ENCODE assay signal across 12 cellular contexts in the genomic region with DNA sequence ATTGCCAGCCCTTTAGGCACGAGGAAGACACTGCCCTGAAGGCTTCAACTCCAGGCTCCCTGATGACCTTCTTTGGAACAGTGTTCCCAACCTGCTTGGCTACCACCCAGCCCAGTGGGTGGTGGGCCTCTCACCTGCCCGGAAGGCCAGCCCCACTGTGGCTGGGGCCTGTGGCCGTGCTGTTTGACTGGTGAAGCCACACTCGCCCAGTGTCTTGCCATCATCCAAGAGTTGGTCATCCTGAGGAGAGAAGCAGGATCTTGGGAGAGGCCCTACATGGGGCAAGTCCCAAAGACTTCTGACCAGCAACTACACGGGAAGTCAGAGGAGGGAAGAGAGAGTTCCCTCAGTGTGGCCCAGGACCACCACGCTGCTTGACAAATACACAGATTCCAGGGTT. TPM values are rescaled to one million over a fixed set of nuclear protein-coding genes. Genes with fewer than 3 reads are reported as not detected.
DNase-seq lines count a peak whose midpoint lies in the region; ATAC-seq and TF ChIP-seq lines count a peak whose summit lies in the region.
"Had no signal": no experiment of that assay in that cellular context is flagged by ENCODE, and none has a peak within 500 bp of the region (broad histone marks: within the 10 kb centered on the region; RNA-seq: fewer than 3 reads in every experiment).

No MANE protein-coding gene starts in this region.

- TF ChIP-seq CTCF in BE2C (IDR thresholded peaks at IDR 0.05; ENCODE audit: low read depth, low read length) (no peak), H9 (conservative IDR thresholded peaks at IDR 0.05) (no peak), GM20000 (IDR thresholded peaks at IDR 0.05; ENCODE audit: extremely low read depth, missing control alignments) (no peak), body of pancreas (IDR thresholded peaks at IDR 0.05) (no peak)

- H3K4me3 Mint-ChIP-seq in H9 (peak overlapping the region; percentile 96 to 99), naive B cell (peak overlapping the region; percentile 9 to 95 (median 91))
- H3K4me3 Mint-ChIP-seq in activated naive CD8-positive, alpha-beta T cell treated with anti-CD3 and anti-CD28 coated beads, Interleukin-2, amount 50 U/mL, for 24 hours = peak overlapping the region; percentile 96

- H2BK12ac ChIP-seq in H9 (ENCODE audit: insufficient read length, low read depth, low read length) = no peak overlapping the region

- H3K4ac ChIP-seq in H9 (ENCODE audit: low read depth, low read length) = no peak overlapping the region

- peaks cover 23 to 36% of the 10 kb centered on the region in 2 experiments for H3K4me1 Mint-ChIP-seq in H9
- peaks cover 28% of the 10 kb centered on the region for H3K4me1 Mint-ChIP-seq in activated naive CD8-positive, alpha-beta T cell treated with anti-CD3 and anti-CD28 coated beads, Interleukin-2, amount 50 U/mL, for 24 hours
- peaks cover 26 to 49% (median 28%) of the 10 kb centered on the region in 3 donors for H3K4me1 Mint-ChIP-seq in naive B cell

- H3K9ac ChIP-seq in H9 (ENCODE audit: extremely low read depth, insufficient read length, low read length) = no peak overlapping the region

- H3T11ph ChIP-seq in H9 (ENCODE audit: low read length) = no peak overlapping the region

- H3K27me3 Mint-ChIP-seq in H9 (ENCODE audit: low read depth) = peaks cover 4% of the 10 kb centered on the region
- no peaks in the 10 kb centered on the region for H3K27me3 Mint-ChIP-seq in activated naive CD8-positive, alpha-beta T cell treated with anti-CD3 and anti-CD28 coated beads, Interleukin-2, amount 50 U/mL, for 24 hours
- H3K27me3 Mint-ChIP-seq in naive B cell = no peaks in the 10 kb centered on the region

- peak overlapping the region; percentile 90; the same call in 1 of the 2 replicates for H3K4me3 ChIP-seq in BE2C (ENCODE audit: low read depth, low read length)
- H3K4me3 ChIP-seq in body of pancreas = no peak overlapping the region

- H2BK120ac ChIP-seq in H9 (ENCODE audit: low read depth, low read length, poor library complexity, severe bottlenecking) = no peak overlapping the region

- H3K9me3 ChIP-seq in BE2C = no peaks in the 10 kb centered on the region
- H3K9me3 ChIP-seq in H9 (ENCODE audit: control insufficient read depth, low read depth, low read length) = no peaks in the 10 kb centered on the region
- H3K9me3 ChIP-seq in body of pancreas = no peaks in the 10 kb centered on the region
- H3K9me3 ChIP-seq: left lung had no signal

- H3K23me2 ChIP-seq in H9 (ENCODE audit: insufficient read length, low read depth, low read length, poor library complexity, severe bottlenecking) = peaks cover 14% of the 10 kb centered on the region

- H3K23ac ChIP-seq in H9 (ENCODE audit: insufficient read length, low read depth, low read length) = no peak overlapping the region

- H3K9me3 Mint-ChIP-seq in H9 (peaks cover 0 to 3% of the 10 kb centered on the region in 2 experiments; a peak in 3 of 5 replicates), naive B cell (no peaks in the 10 kb centered on the region)
- no peaks in the 10 kb centered on the region for H3K9me3 Mint-ChIP-seq in activated naive CD8-positive, alpha-beta T cell treated with anti-CD3 and anti-CD28 coated beads, Interleukin-2, amount 50 U/mL, for 24 hours

- H3K56ac ChIP-seq in H9 (ENCODE audit: insufficient read length, low read depth, low read length) = no peak overlapping the region

- H4K20me1 ChIP-seq in H9 (ENCODE audit: control insufficient read depth, insufficient read depth, insufficient read length) = no peaks in the 10 kb centered on the region

- ATAC-seq in activated naive CD8-positive, alpha-beta T cell treated with anti-CD3 and anti-CD28 coated beads, Interleukin-2, amount 50 U/mL, for 24 hours = no peak
- ATAC-seq in naive B cell (ENCODE audit: low read depth in 2 of 2) = no peak
- ATAC-seq in HG03108 (IDR thresholded peaks at IDR 0.05; ENCODE audit: unreplicated experiment) = no peak
- ATAC-seq in body of pancreas = no peak
- ATAC-seq: left lung had no signal

- H3K27me3 ChIP-seq in BE2C = no peaks in the 10 kb centered on the region
- no peaks in the 10 kb centered on the region for H3K27me3 ChIP-seq in H9 (ENCODE audit: insufficient read depth, low read length)
- no peaks in the 10 kb centered on the region for H3K27me3 ChIP-seq in body of pancreas
- H3K27me3 ChIP-seq: left lung had no signal

- no peak overlapping the region for H2AK5ac ChIP-seq in H9 (ENCODE audit: insufficient read length, low read length)

- H2BK15ac ChIP-seq in H9 (ENCODE audit: low read depth, low read length) = no peak overlapping the region

- no peak overlapping the region for H2BK5ac ChIP-seq in H9 (ENCODE audit: insufficient read length, low read length)

- H4K5ac ChIP-seq in H9 (ENCODE audit: insufficient read length, low read depth, low read length) = no peak overlapping the region

- intact Hi-C loops in body of pancreas (cut with DNase I) = no loop called here

- H3K27ac ChIP-seq in H9 (ENCODE audit: insufficient read length, low read depth, low read length) (no peak overlapping the region), body of pancreas (no peak overlapping the region)

- H3K14ac ChIP-seq in H9 (ENCODE audit: insufficient read depth, low read length) = no peak overlapping the region

- peaks cover 6% of the 10 kb centered on the region for H3K79me1 ChIP-seq in H9 (ENCODE audit: insufficient read depth, low read depth, low read length, poor library complexity, severe bottlenecking)

- no CpG with 5 or more reads among the region's 6 CpGs for WGBS in H9 (ENCODE audit: extremely low coverage, insufficient read length, low lambda C conversion rate)
- WGBS in body of pancreas, 2 donors = 77 to 81% methylated on average over 4 to 6 of the region's 6 CpGs

- no peak overlapping the region for H2AFZ ChIP-seq in H9 (ENCODE audit: low read length)

- H3K4me2 ChIP-seq in H9 (ENCODE audit: insufficient read depth, insufficient read length, low read length) = no peak overlapping the region

- peaks cover 9% of the 10 kb centered on the region; the same call in 1 of the 2 replicates for H3K79me2 ChIP-seq in H9 (ENCODE audit: insufficient read depth, low read length)

- DNase-seq in BE2C (no peak), H9 (no peak), naive B cell (no peak), midbrain (lab: John Stamatoyannopoulos, UW) (no peak), GM20000 (ENCODE audit: low spot score) (no peak), body of pancreas (no peak)
- DNase-seq in activated naive CD8-positive, alpha-beta T cell treated with anti-CD3 and anti-CD28 coated beads, Interleukin-2, amount 50 U/mL, for 24 hours = no peak
- DNase-seq: activated gamma-delta T cell, left lung had no signal

- H3K36me3 ChIP-seq in BE2C (peaks cover 47% of the 10 kb centered on the region), body of pancreas (replicated peaks in 1 of 2; ENCODE audit: insufficient read depth in 1 of 2, low read depth in 2 of 2) (peaks cover 7 to 14% of the 10 kb centered on the region in 2 donors)

- no peak overlapping the region for H2BK20ac ChIP-seq in H9 (ENCODE audit: low read depth, low read length, poor library complexity, severe bottlenecking)

- no peak overlapping the region for H4K8ac ChIP-seq in H9 (replicated peaks; ENCODE audit: insufficient read length, low read depth, low read length)

- H4K91ac ChIP-seq in H9 (ENCODE audit: insufficient read length, low read depth, low read length) = no peak overlapping the region

- 0 out of 7 replicates have a peak overlapping the region, but pooled peaks of 1 of the 3 experiments have one; percentile 49 for H3K27ac Mint-ChIP-seq in H9
- peak overlapping the region; percentile 47 for H3K27ac Mint-ChIP-seq in activated naive CD8-positive, alpha-beta T cell treated with anti-CD3 and anti-CD28 coated beads, Interleukin-2, amount 50 U/mL, for 24 hours
- peak overlapping the region in 1 of 6 donors; percentile 59 for H3K27ac Mint-ChIP-seq in naive B cell

- no peak for TF ChIP-seq POLR2A in body of pancreas (IDR thresholded peaks at IDR 0.05)

- H3K4me1 ChIP-seq in BE2C (no peaks in the 10 kb centered on the region), H9 (ENCODE audit: insufficient read depth, low read length) (no peaks in the 10 kb centered on the region), body of pancreas (peaks cover 27% of the 10 kb centered on the region)

- H3K18ac ChIP-seq in H9 (ENCODE audit: insufficient read length, low read depth, low read length) = no peak overlapping the region

- peaks cover 22 to 64% (median 53%) of the 10 kb centered on the region in 3 experiments for H3K36me3 Mint-ChIP-seq in H9 (ENCODE audit: insufficient read depth in 1 of 3, low read depth in 3 of 3)
- H3K36me3 Mint-ChIP-seq in activated naive CD8-positive, alpha-beta T cell treated with anti-CD3 and anti-CD28 coated beads, Interleukin-2, amount 50 U/mL, for 24 hours (ENCODE audit: low read depth) = peaks cover 30% of the 10 kb centered on the region
- H3K36me3 Mint-ChIP-seq in naive B cell = peaks cover 0 to 13% of the 10 kb centered on the region in 2 donors

RNA-seq across cellular contexts. Expression of a gene that starts 1.8 kb away (rescaled TPM):
- polyA plus RNA-seq in BE2C (2012; ENCODE audit: insufficient read depth, insufficient read length, low read depth) = 2,443 TPM
- total RNA-seq in H9 (2021) (319 and 331 TPM in 2 replicates), body of pancreas (100 to 1,000 TPM in 1 of 2 donors, 10 to 100 TPM in 1; 77.5 to 186 TPM)
- 100 to 1,000 TPM; 159 to 241 (median 203) TPM for polyA plus RNA-seq in naive B cell (ENCODE audit: low read depth in 6 of 6)

RNA-seq across cellular contexts. Expression of a gene that starts 12.0 kb away (rescaled TPM):
- polyA plus RNA-seq in BE2C (2012; ENCODE audit: insufficient read depth, insufficient read length, low read depth) = not detected
- total RNA-seq in H9 (2021) (not detected in 2 replicates), body of pancreas (not detected)
- polyA plus RNA-seq in naive B cell (ENCODE audit: low read depth in 6 of 6) = not detected
- total RNA-seq: HT1080, left lung had no signal
- polyA plus RNA-seq: esophagus had no signal

RNA-seq across cellular contexts. Expression of a gene that starts 22.9 kb away (rescaled TPM):
- 1,075 TPM for polyA plus RNA-seq in BE2C (2012; ENCODE audit: insufficient read depth, insufficient read length, low read depth)
- total RNA-seq in H9 (2021) (667 and 694 TPM in 2 replicates), body of pancreas (1,000 to 10,000 TPM in 1 of 2 donors, 100 to 1,000 TPM in 1; 231 to 1,198 TPM)
- 100 to 1,000 TPM in 1 of 6 donors, 10 to 100 TPM in 5; 25.0 to 147 (median 45.1) TPM for polyA plus RNA-seq in naive B cell (ENCODE audit: low read depth in 6 of 6)

RNA-seq across cellular contexts. Expression of a gene that starts 23.0 kb away (rescaled TPM):
- polyA plus RNA-seq in BE2C (2012; ENCODE audit: insufficient read depth, insufficient read length, low read depth) = not detected
- total RNA-seq in H9 (2021) (not detected in 2 replicates), body of pancreas (not detected)
- polyA plus RNA-seq in naive B cell (ENCODE audit: low read depth in 6 of 6) = not detected
- total RNA-seq: HT1080, left lung had no signal
- polyA plus RNA-seq: esophagus had no signal

RNA-seq across cellular contexts. Expression of a gene that starts 41.7 kb away (rescaled TPM):
- not detected for polyA plus RNA-seq in BE2C (2012; ENCODE audit: insufficient read depth, insufficient read length, low read depth)
- total RNA-seq in H9 (2021) = not detected in 2 replicates
- polyA plus RNA-seq in naive B cell (ENCODE audit: low read depth in 6 of 6) = 1 to 10 TPM in 4 of 6 donors, under 1 TPM in 1, not detected in 1; 0.51 to 4.4 (median 1.9) TPM
- total RNA-seq in body of pancreas = 1 to 10 TPM in 1 of 2 donors, under 1 TPM in 1; 0.66 to 1.6 TPM
- total RNA-seq: HT1080 had no signal
